Comparison of ENCODE assay signal across 23 cellular contexts in the genomic region with DNA sequence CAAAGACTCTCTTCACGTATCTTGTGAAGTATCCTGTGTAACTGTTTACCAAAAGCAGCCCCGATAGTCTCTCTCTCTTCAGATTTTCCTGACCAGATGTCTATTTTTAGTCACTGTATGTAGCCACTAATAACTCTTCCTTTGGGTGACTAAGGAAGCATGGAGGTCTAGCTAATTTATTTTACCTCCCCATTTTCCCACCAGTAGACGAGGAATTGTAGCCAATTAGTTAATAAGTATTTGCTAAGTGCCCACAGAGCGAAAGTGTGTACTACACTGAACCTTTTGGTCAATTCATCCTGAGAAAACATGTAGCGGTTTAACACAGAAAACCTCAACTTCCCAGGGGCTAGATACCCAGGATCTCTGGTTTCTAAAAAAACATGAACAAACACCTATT.
DNase-seq lines count a peak whose midpoint lies in the region; ATAC-seq, FAIRE-seq and TF ChIP-seq lines count a peak whose summit lies in the region.
"Had no signal": no experiment of that assay in that cellular context is flagged by ENCODE, and none has a peak within 500 bp of the region (broad histone marks: within the 10 kb centered on the region; RNA-seq: fewer than 3 reads in every experiment).

No MANE protein-coding gene starts in this region.

- no peak overlapping the region for H3K23ac ChIP-seq in IMR-90 (ENCODE audit: low read depth, low read length)

- no peak overlapping the region for H3K4ac ChIP-seq in IMR-90 (ENCODE audit: low read depth, low read length)

- H3K9ac ChIP-seq in IMR-90 (ENCODE audit: low read depth, low read length): no peak overlapping the region

- peak; percentile 7 for DNase-seq in IMR-90
- DNase-seq in astrocyte of the hippocampus (ENCODE audit: low read depth, low spot score): peak; percentile 42
- DNase-seq in iris pigment epithelial cell (ENCODE audit: low read depth): peak; percentile 45
- DNase-seq in RPMI8226: no peak
- DNase-seq in urothelium cell line (ENCODE audit: low spot score): no peak
- no peak for DNase-seq in SJCRH30
- DNase-seq: activated CD4-positive, alpha-beta memory T cell treated with anti-CD3 and anti-CD28 coated beads for 36 hours; activated naive CD8-positive, alpha-beta T cell treated with anti-CD3 and anti-CD28 coated beads for 36 hours; CD8-positive, alpha-beta T cell; cerebellar nuclear complex; effector CD8-positive, alpha-beta T cell; foreskin melanocyte; GDM1; hypothalamus; NCI-H2029; NCI-H2227 treated with DMSO at 0.1 percent for 48 hours; SHP77; stimulated activated CD8-positive, alpha-beta memory T cell treated with anti-CD3 and anti-CD28 coated beads, Interleukin-4, amount 100 ng/mL, for 48 hours; stomach had no signal

- H4K5ac ChIP-seq in IMR-90 (ENCODE audit: low read depth, low read length): no peak overlapping the region

- in situ Hi-C loops in IMR-90 (cut with MboI; ENCODE audit: low sequenced_read_pairs): no loop called here

- no peak for TF ChIP-seq POLR2A in IMR-90 (IDR thresholded peaks at IDR 0.05; ENCODE audit: low read depth, low read length)

- H3K27ac ChIP-seq in IMR-90 (ENCODE audit: insufficient read depth, low read length): no peak overlapping the region
- no peak overlapping the region for H3K27ac ChIP-seq in SJCRH30
- H3K27ac ChIP-seq: prostate gland, stomach, tibial nerve had no signal

- no peak overlapping the region; the same call in 1 of the 2 replicates for H3K4me2 ChIP-seq in IMR-90 (ENCODE audit: low read depth, low read length)

- H2BK20ac ChIP-seq in IMR-90 (ENCODE audit: low read depth, low read length): no peak overlapping the region

- H2AK9ac ChIP-seq in IMR-90 (replicated peaks; ENCODE audit: low read depth, low read length, poor library complexity): no peak overlapping the region

- dilution Hi-C loops in IMR-90 (cut with HindIII; ENCODE audit: low sequenced_read_pairs, unreplicated experiment): no loop called here

- no peak for TF ChIP-seq CTCF in IMR-90 (conservative IDR thresholded peaks at IDR 0.05; ENCODE audit: low read depth, low read length)

- no TSS peak for BruUV-seq in IMR-90 (replicated peaks; lab: Mats Ljungman, UMichigan)

- no peaks in the 10 kb centered on the region for H3K79me1 ChIP-seq in IMR-90 (ENCODE audit: low read depth in 1 of 2, low read length in 2 of 2)

- no peaks in the 10 kb centered on the region for H4K20me1 ChIP-seq in IMR-90 (ENCODE audit: insufficient read depth, low read length)

- no peaks in the 10 kb centered on the region for H3K9me1 ChIP-seq in IMR-90 (ENCODE audit: insufficient read depth, low read length)

- H3K18ac ChIP-seq in IMR-90 (ENCODE audit: low read depth, low read length): no peak overlapping the region

- no peak overlapping the region for H3K56ac ChIP-seq in IMR-90 (ENCODE audit: extremely low read depth, insufficient read depth, low read length)

- intact Hi-C loops in IMR-90 (cut with micrococcal nuclease): no loop called here

- no peak overlapping the region for H2BK120ac ChIP-seq in IMR-90 (ENCODE audit: low read depth, low read length)

- no peak overlapping the region for H2AK5ac ChIP-seq in IMR-90 (ENCODE audit: low read depth, low read length)

- no peak for TF ChIP-seq RAD21 in IMR-90 (IDR thresholded peaks at IDR 0.05; ENCODE audit: low read length)

- ATAC-seq in IMR-90 (ENCODE audit: low read depth) (no peak), GM21737 (IDR thresholded peaks at IDR 0.05; ENCODE audit: unreplicated experiment) (no peak)
- ATAC-seq: activated CD4-positive, CD25-positive, alpha-beta regulatory T cell treated with anti-CD3 and anti-CD28 coated beads, Interleukin-2, amount 50 U/mL, for 24 hours; CD8-positive, alpha-beta T cell had no signal

- no peak overlapping the region for H2BK5ac ChIP-seq in IMR-90 (ENCODE audit: low read depth, low read length, poor library complexity, severe bottlenecking)

- H2BK15ac ChIP-seq in IMR-90 (ENCODE audit: low read depth, low read length): no peak overlapping the region

- no peaks in the 10 kb centered on the region for H3K36me3 ChIP-seq in IMR-90 (ENCODE audit: control insufficient read depth, insufficient read depth, low read length)
- H3K36me3 ChIP-seq in SJCRH30: no peaks in the 10 kb centered on the region
- H3K36me3 ChIP-seq: prostate gland, stomach, tibial nerve had no signal

- H4K91ac ChIP-seq in IMR-90 (ENCODE audit: insufficient read depth, low read depth, low read length): no peak overlapping the region

- FAIRE-seq in urothelium cell line (lab: Jason Lieb, UNC): no peak

- CTCF ChIA-PET in IMR-90 (lab: Yijun Ruan, JAX): no interaction called here

- H2AFZ ChIP-seq in IMR-90 (replicated peaks; ENCODE audit: low read length, poor library complexity): no peak overlapping the region

- no peak overlapping the region for H3K14ac ChIP-seq in IMR-90 (replicated peaks; ENCODE audit: low read depth, low read length)

- H3K9me3 ChIP-seq in IMR-90 (ENCODE audit: control insufficient read depth, insufficient read depth, low read length): no peaks in the 10 kb centered on the region
- no peaks in the 10 kb centered on the region for H3K9me3 ChIP-seq in SJCRH30 (replicated peaks)
- H3K9me3 ChIP-seq: prostate gland had no signal

- no peak overlapping the region for H4K8ac ChIP-seq in IMR-90 (ENCODE audit: low read depth in 2 of 2, low read length in 2 of 2)

- H3K4me3 ChIP-seq in IMR-90 (ENCODE audit: insufficient read depth, low read depth, low read length) (no peak overlapping the region), SJCRH30 (no peak overlapping the region)
- H3K4me3 ChIP-seq: prostate gland, stomach, tibial nerve had no signal

- H3K27me3 ChIP-seq in IMR-90 (ENCODE audit: control insufficient read depth, insufficient read depth, low read length): no peaks in the 10 kb centered on the region
- H3K27me3 ChIP-seq in SJCRH30: no peaks in the 10 kb centered on the region
- H3K27me3 ChIP-seq: stomach, tibial nerve had no signal

- 40% methylated on average over 1 of the region's 5 CpGs; no CpG with 5 or more reads in 1 of the 2 experiments for WGBS in IMR-90 (ENCODE audit: extremely low coverage in 2 of 2, insufficient read length in 1 of 2), 2 experiments

- POLR2A ChIA-PET in IMR-90 (lab: Charles Lee; ENCODE audit: unreplicated experiment): no interaction called here

- H3K4me1 ChIP-seq in IMR-90 (ENCODE audit: control insufficient read depth, insufficient read depth, low read length): no peaks in the 10 kb centered on the region; the same call in 1 of the 2 replicates
- peaks cover 11% of the 10 kb centered on the region; the same call in 1 of the 2 replicates for H3K4me1 ChIP-seq in SJCRH30
- H3K4me1 ChIP-seq: prostate gland, stomach, tibial nerve had no signal

TF ChIP-seq in IMR-90, 13 proteins besides CTCF, POLR2A, EP300 and RAD21:
- TF ChIP-seq MAZ (IDR thresholded peaks at IDR 0.05; ENCODE audit: borderline replicate concordance, low read depth, low read length) (no peak), RCOR1 (IDR thresholded peaks at IDR 0.05; ENCODE audit: insufficient replicate concordance, low read length) (no peak)

Comparison
In these comparisons a context has a peak if more than half of its experiments do, and no peak if none do; other contexts are left out.
1. DNase-seq: peak in IMR-90 (single experiment), astrocyte of the hippocampus (single experiment) and iris pigment epithelial cell (single experiment); none in RPMI8226 (single experiment), urothelium cell line (single experiment) and SJCRH30 (0 of 2).